In genomic region chr5:34500236-34500836, GRCh38 we compare ENCODE assay signal across 19 cellular contexts.
DNase-seq lines count a peak whose midpoint lies in the region; ATAC-seq, FAIRE-seq and TF ChIP-seq lines count a peak whose summit lies in the region.
"Had no signal": no experiment of that assay in that cellular context is flagged by ENCODE, and none has a peak within 500 bp of the region (broad histone marks: within the 10 kb centered on the region; RNA-seq: fewer than 3 reads in every experiment).

No MANE protein-coding gene starts in this region.

- in situ Hi-C loops in HepG2 (cut with HindIII; ENCODE audit: extremely low pct_ligation_motif_present, low pct_unique_long_range_greater_than_20kb): no loop called here

- H3K4me2 ChIP-seq in HepG2 (ENCODE audit: low read depth, low read length): no peak overlapping the region
- H3K4me2 ChIP-seq: hepatocyte had no signal

- H3K36me3 ChIP-seq in HepG2 (replicated peaks in 1 of 2; ENCODE audit: control insufficient read depth in 1 of 2, insufficient read depth in 2 of 2, low read length in 2 of 2) (no peaks in the 10 kb centered on the region), aorta (ENCODE audit: control insufficient read depth in 1 of 2, insufficient read depth in 2 of 2, low read length in 1 of 2) (no peaks in the 10 kb centered on the region)

- TF ChIP-seq POLR2A in HepG2 (IDR thresholded peaks at IDR 0.05; ENCODE audit: insufficient read depth in 1 of 2, low read depth in 2 of 2, low read length in 2 of 2): no peak

- H3K9me3 Mint-ChIP-seq in HFFc6 (peaks cover 3% of the 10 kb centered on the region; the same call in 1 of the 2 replicates), activated B cell treated with CpG ODN at 0.5 μM for 24 hours (no peaks in the 10 kb centered on the region)
- H3K9me3 Mint-ChIP-seq: activated CD4-positive, alpha-beta memory T cell treated with anti-CD3 and anti-CD28 coated beads for 36 hours; activated naive CD4-positive, alpha-beta T cell treated with anti-CD3 and anti-CD28 coated beads, Interleukin-2, amount 50 U/mL, for 72 hours had no signal

- H2AFZ ChIP-seq in HepG2 (ENCODE audit: low read length): no peak overlapping the region
- H2AFZ ChIP-seq: hepatocyte had no signal

- CTCF ChIA-PET in activated B cell treated with CpG ODN at 0.5 μM for 24 hours (lab: Charles Lee): interaction anchor here (1.0 to 2.1 kb wide), 3 partner anchors 23 to 398 kb away, joined by 3 to 6 read pairs (median 4); no protein-coding TSS in a partner anchor
- CTCF ChIA-PET in HepG2 (lab: Yijun Ruan, JAX; ENCODE audit: low intra/inter-chr PET ratio, low total read pairs): no interaction called here

- DNase-seq in HFFc6 (no peak), activated B cell treated with CpG ODN at 0.5 μM for 24 hours (no peak), HepG2 (ENCODE audit: low spot score) (peak; percentile 30), aorta (no peak), mesenteric fat pad (ENCODE audit: low spot score) (no peak), SKM-1 (lab: John Stamatoyannopoulos, UW; ENCODE audit: unreplicated experiment) (no peak), GM19240 (ENCODE audit: insufficient read length, low spot score) (no peak)
- DNase-seq: activated CD4-positive, alpha-beta memory T cell treated with anti-CD3 and anti-CD28 coated beads for 36 hours; activated T-cell treated with anti-CD3 and anti-CD28 coated beads, Interleukin-2, amount 50 U/mL, for 1 hour; AML-193; GF-D8; GOT3; kidney; NCI-H1417 treated with DMSO at 0.1 percent for 48 hours; occipital lobe; RPMI8226; stimulated activated CD4-positive, alpha-beta T cell treated with anti-CD3 and anti-CD28 coated beads, Interleukin-4, amount 100 ng/mL, for 1 hour had no signal

- TF ChIP-seq EP300 in HepG2 (IDR thresholded peaks at IDR 0.05; ENCODE audit: low read depth in 2 of 2, low read length in 2 of 2): peak in 1 of 2 experiments; percentile 17; a peak in 1 of 4 replicates
- TF ChIP-seq EP300 in HepG2 (CRISPR knock-in tag; IDR thresholded peaks at IDR 0.05; ENCODE audit: borderline replicate concordance): no peak

- no peaks in the 10 kb centered on the region for H3K79me2 ChIP-seq in HepG2 (ENCODE audit: insufficient read depth, low read length)
- H3K79me2 ChIP-seq: hepatocyte had no signal

- no peak for ATAC-seq in activated B cell treated with CpG ODN at 0.5 μM for 24 hours (ENCODE audit: low read depth)
- ATAC-seq in HepG2: peak; percentile 67
- no peak for ATAC-seq in aorta (ENCODE audit: low FRiP score)

- H3K27ac Mint-ChIP-seq in HFFc6 (peak overlapping the region; percentile 48; the same call in 1 of the 2 replicates), activated B cell treated with CpG ODN at 0.5 μM for 24 hours (peak overlapping the region; percentile 10)

- POLR2A ChIA-PET in activated B cell treated with CpG ODN at 0.5 μM for 24 hours (lab: Charles Lee) (interaction anchor here (1.4 to 2.8 kb wide), 2 partner anchors 415 to 429 kb away, joined by 3 to 20 read pairs; partner anchors contain the start of genes BRIX1, DNAJC21 and RAD1), HepG2 (lab: Yijun Ruan, JAX) (interaction anchor here (0.8 kb wide), 1 partner anchor 13 kb away, joined by 3 read pairs; no protein-coding TSS in a partner anchor)

- TF ChIP-seq RAD21 in HepG2 (CRISPR knock-in tag; IDR thresholded peaks at IDR 0.05): no peak

- intact Hi-C loops in activated B cell treated with CpG ODN at 0.5 μM for 24 hours (cut with micrococcal nuclease): loop anchor here (5.0 kb wide), 1 partner anchor 817 kb away; no protein-coding TSS in a partner anchor
- intact Hi-C loops in HepG2 (cut with micrococcal nuclease; ENCODE audit: unreplicated experiment): no loop called here
- intact Hi-C loops in aorta (cut with DNase I): no loop called here

- H3K4me3 ChIP-seq in HepG2 (replicated peaks in 1 of 3; ENCODE audit: insufficient read depth in 1 of 3, low read depth in 2 of 3, low read length in 3 of 3) (no peak overlapping the region), aorta (ENCODE audit: low read length in 2 of 2) (no peak overlapping the region)
- H3K4me3 ChIP-seq: hepatocyte had no signal

- H4K20me1 ChIP-seq in HepG2 (ENCODE audit: insufficient read depth, low read length): no peaks in the 10 kb centered on the region

- H3K36me3 Mint-ChIP-seq in HFFc6 (ENCODE audit: low read depth) (no peaks in the 10 kb centered on the region), activated B cell treated with CpG ODN at 0.5 μM for 24 hours (ENCODE audit: low read depth) (no peaks in the 10 kb centered on the region)
- H3K36me3 Mint-ChIP-seq: activated CD4-positive, alpha-beta memory T cell treated with anti-CD3 and anti-CD28 coated beads for 36 hours; activated naive CD4-positive, alpha-beta T cell treated with anti-CD3 and anti-CD28 coated beads, Interleukin-2, amount 50 U/mL, for 72 hours had no signal

- no TSS peak for BruUV-seq in HepG2 (replicated peaks; lab: Mats Ljungman, UMichigan)

- H3K4me1 ChIP-seq in HepG2 (ENCODE audit: insufficient read depth, low read length) (peaks cover 53% of the 10 kb centered on the region), aorta (ENCODE audit: control insufficient read depth in 1 of 2, insufficient read depth in 2 of 2, low read length in 2 of 2) (peaks cover 6 to 25% of the 10 kb centered on the region in 2 donors)

- no peak overlapping the region for H3K4me3 Mint-ChIP-seq in HFFc6
- H3K4me3 Mint-ChIP-seq in activated B cell treated with CpG ODN at 0.5 μM for 24 hours: no peak overlapping the region
- H3K4me3 Mint-ChIP-seq: activated CD4-positive, alpha-beta memory T cell treated with anti-CD3 and anti-CD28 coated beads for 36 hours had no signal

- H3K27me3 ChIP-seq in HepG2 (ENCODE audit: control insufficient read depth in 1 of 2, insufficient read depth in 2 of 2, low read length in 2 of 2) (peaks cover 1 to 11% of the 10 kb centered on the region in 2 experiments; a peak in 3 of 5 replicates), aorta (ENCODE audit: control insufficient read depth in 1 of 2, insufficient read depth in 2 of 2, low read length in 1 of 2) (no peaks in the 10 kb centered on the region)
- H3K27me3 ChIP-seq: hepatocyte had no signal

- H3K4me1 Mint-ChIP-seq in HFFc6 (ENCODE audit: low read depth): peaks cover 65% of the 10 kb centered on the region
- H3K4me1 Mint-ChIP-seq in activated B cell treated with CpG ODN at 0.5 μM for 24 hours: peaks cover 21% of the 10 kb centered on the region

- WGBS in HepG2 (ENCODE audit: low lambda C conversion rate): 17% methylated on average over 8 of the region's 9 CpGs
- 49 to 50% methylated on average over 9 of the region's 9 CpGs for WGBS in aorta, 2 donors

- no peak overlapping the region for H3K9ac ChIP-seq in HepG2 (ENCODE audit: insufficient read depth, low read depth, low read length)

- H3K9me3 ChIP-seq in HepG2 (ENCODE audit: low read length) (no peaks in the 10 kb centered on the region), aorta (ENCODE audit: control insufficient read depth, low read length) (no peaks in the 10 kb centered on the region)

- TF ChIP-seq CTCF in HFFc6 (IDR thresholded peaks at IDR 0.05) (no peak), activated B cell treated with CpG ODN at 0.5 μM for 24 hours (IDR thresholded peaks at IDR 0.05) (no peak), HepG2 (CRISPR knock-in tag; IDR thresholded peaks at IDR 0.05) (no peak)

- no peak for FAIRE-seq in HepG2 (lab: Jason Lieb, UNC)
- FAIRE-seq: kidney had no signal

- H3K27ac ChIP-seq in HepG2 (ENCODE audit: extremely low read length, insufficient read depth, low read length) (no peak overlapping the region), aorta (ENCODE audit: low read depth in 1 of 2, low read length in 2 of 2) (peak overlapping the region; percentile 62 to 68)

- H3K27me3 Mint-ChIP-seq in HFFc6 (ENCODE audit: insufficient read depth): peaks cover 2% of the 10 kb centered on the region; the same call in 1 of the 2 replicates
- peaks cover 5% of the 10 kb centered on the region for H3K27me3 Mint-ChIP-seq in activated B cell treated with CpG ODN at 0.5 μM for 24 hours

TF ChIP-seq in HepG2, 621 proteins besides CTCF, POLR2A, EP300 and RAD21 (continues in another document):
- 0 out of 2 replicates have a peak, but pooled peaks have one; percentile 26 for TF ChIP-seq BCL6 (CRISPR knock-in tag; IDR thresholded peaks at IDR 0.05)
- peak; percentile 60; the same call in 1 of the 2 replicates for TF ChIP-seq NFKBIZ (CRISPR knock-in tag; IDR thresholded peaks at IDR 0.05)
- TF ChIP-seq HDAC6 (IDR thresholded peaks at IDR 0.05; ENCODE audit: low read depth, low read length): no peak
- peak; percentile 68 for TF ChIP-seq GATAD2A (CRISPR knock-in tag; IDR thresholded peaks at IDR 0.05)
- TF ChIP-seq ATF7 (IDR thresholded peaks at IDR 0.05): peak; percentile 95
- no peak for TF ChIP-seq ATF7 (CRISPR knock-in tag; IDR thresholded peaks at IDR 0.05)
- TF ChIP-seq NAIF1 (CRISPR knock-in tag; IDR thresholded peaks at IDR 0.05; ENCODE audit: borderline replicate concordance): no peak
- TF ChIP-seq HNF4A (CRISPR knock-in tag; IDR thresholded peaks at IDR 0.05): peak; percentile 39
- TF ChIP-seq HMGXB4 (CRISPR knock-in tag; IDR thresholded peaks at IDR 0.05; ENCODE audit: borderline replicate concordance in 1 of 2, low read depth in 1 of 2): no peak
- no peak for TF ChIP-seq PCBP2 (optimal IDR thresholded peaks at IDR 0.05; ENCODE audit: low read depth, low read length, poor library complexity, severe bottlenecking)
